16 cellular contexts compared by ENCODE assay signal in genomic region chr14:99758915-99759545, GRCh38. TPM values are rescaled to one million over a fixed set of nuclear protein-coding genes. Genes with fewer than 3 reads are reported as not detected.
DNase-seq lines count a peak whose midpoint lies in the region; ATAC-seq, FAIRE-seq and TF ChIP-seq lines count a peak whose summit lies in the region.
"Had no signal": no experiment of that assay in that cellular context is flagged by ENCODE, and none has a peak within 500 bp of the region (broad histone marks: within the 10 kb centered on the region; RNA-seq: fewer than 3 reads in every experiment).

No MANE protein-coding gene starts in this region.

- H3K27me3 ChIP-seq in AG04450 (ENCODE audit: control insufficient read depth, insufficient read depth, low read length) (no peaks in the 10 kb centered on the region), HUES6 (ENCODE audit: control insufficient read depth, insufficient read depth, low read length) (no peaks in the 10 kb centered on the region), endothelial cell of umbilical vein (ENCODE audit: control insufficient read depth in 2 of 2, insufficient read depth in 2 of 2, low read length in 2 of 2) (no peaks in the 10 kb centered on the region), neuronal stem cell (ENCODE audit: control insufficient read depth in 3 of 3, insufficient read depth in 3 of 3, low read depth in 1 of 3, low read length in 3 of 3) (peaks cover 0 to 4% (median 0%) of the 10 kb centered on the region in 3 experiments)
- H3K27me3 ChIP-seq: ovary had no signal

- H3K9ac ChIP-seq in HUES6 (ENCODE audit: low read length), result peak overlapping the region; percentile 7
- no peak overlapping the region for H3K9ac ChIP-seq in endothelial cell of umbilical vein (replicated peaks; ENCODE audit: extremely low read depth, insufficient read depth, low read length)
- no peak overlapping the region for H3K9ac ChIP-seq in neuronal stem cell (ENCODE audit: low read depth, low read length, poor library complexity)

- no peaks in the 10 kb centered on the region for H3K36me3 ChIP-seq in HUES6 (ENCODE audit: control insufficient read depth, insufficient read depth, low read length)
- no peaks in the 10 kb centered on the region for H3K36me3 ChIP-seq in endothelial cell of umbilical vein (ENCODE audit: control insufficient read depth in 2 of 2, extremely low read depth in 1 of 2, insufficient read depth in 2 of 2, low read length in 2 of 2)
- no peaks in the 10 kb centered on the region for H3K36me3 ChIP-seq in neuronal stem cell (replicated peaks in 1 of 2; ENCODE audit: control insufficient read depth in 2 of 2, insufficient read depth in 2 of 2, low read length in 2 of 2)
- H3K36me3 ChIP-seq: ovary had no signal

- no peak overlapping the region for H3K18ac ChIP-seq in neuronal stem cell (ENCODE audit: low read length)

- dilution Hi-C loops in endothelial cell of umbilical vein (cut with MboI; ENCODE audit: extremely low pct_ligation_motif_present, low sequenced_read_pairs), result no loop called here

- H3K9me3 ChIP-seq in AG04450 (ENCODE audit: control insufficient read depth, insufficient read depth, low read length) (no peaks in the 10 kb centered on the region; the same call in 1 of the 2 replicates), HUES6 (ENCODE audit: control insufficient read depth, insufficient read depth, low read depth, low read length) (no peaks in the 10 kb centered on the region), endothelial cell of umbilical vein (replicated peaks; ENCODE audit: control insufficient read depth, insufficient read depth, low read length) (no peaks in the 10 kb centered on the region), neuronal stem cell (replicated peaks in 1 of 2; ENCODE audit: control insufficient read depth in 2 of 2, insufficient read depth in 1 of 2, low read depth in 1 of 2, low read length in 2 of 2) (no peaks in the 10 kb centered on the region)
- H3K9me3 ChIP-seq: ovary, SK-N-SH had no signal

- no peak overlapping the region for H3K4me3 ChIP-seq in AG04450 (ENCODE audit: low read depth, low read length)
- H3K4me3 ChIP-seq in HUES6 (ENCODE audit: low read depth, low read length), result no peak overlapping the region
- H3K4me3 ChIP-seq in endothelial cell of umbilical vein (replicated peaks in 1 of 3; ENCODE audit: insufficient read depth in 1 of 3, low read depth in 1 of 3, low read length in 3 of 3), result no peak overlapping the region
- no peak overlapping the region for H3K4me3 ChIP-seq in neuronal stem cell (ENCODE audit: low read length in 2 of 2)
- H3K4me3 ChIP-seq in coronary artery, result no peak overlapping the region
- H3K4me3 ChIP-seq: ovary had no signal

- H3K27ac ChIP-seq in AG04450 (ENCODE audit: low read depth, low read length), result peak overlapping the region; percentile 84
- H3K27ac ChIP-seq in HUES6 (ENCODE audit: low read depth, low read length), result no peak overlapping the region
- peak overlapping the region; percentile 83 for H3K27ac ChIP-seq in endothelial cell of umbilical vein (ENCODE audit: insufficient read depth, low read depth, low read length)
- no peak overlapping the region for H3K27ac ChIP-seq in neuronal stem cell (replicated peaks; ENCODE audit: low read length)
- no peak overlapping the region for H3K27ac ChIP-seq in coronary artery
- H3K27ac ChIP-seq: ovary had no signal

- H3K23ac ChIP-seq in neuronal stem cell (ENCODE audit: low read depth, low read length, poor library complexity), result no peak overlapping the region

- H3K4ac ChIP-seq in neuronal stem cell (ENCODE audit: low read length), result no peak overlapping the region

- H3K14ac ChIP-seq in neuronal stem cell (ENCODE audit: low read length), result no peak overlapping the region

- POLR2A ChIA-PET in AG04450 (lab: Yijun Ruan, JAX) (interaction anchor here (1.0 to 2.3 kb wide), 6 partner anchors 13 to 121 kb away, joined by 3 to 18 read pairs (median 6); partner anchors contain the start of gene EML1), endothelial cell of umbilical vein (lab: Charles Lee) (no interaction called here)

- H2BK12ac ChIP-seq in neuronal stem cell (ENCODE audit: low read length), result no peak overlapping the region

- TF ChIP-seq POLR2A in endothelial cell of umbilical vein (IDR thresholded peaks at IDR 0.05; ENCODE audit: low read depth, low read length), result no peak

- no peak overlapping the region for H4K91ac ChIP-seq in neuronal stem cell (ENCODE audit: low read depth, low read length, poor library complexity)

- CTCF ChIA-PET in AG04450 (lab: Charles Lee) (interaction anchor here (0.8 to 1.0 kb wide), 2 partner anchors 22 to 141 kb away, joined by 3 to 4 read pairs; no protein-coding TSS in a partner anchor), endothelial cell of umbilical vein (lab: Charles Lee) (interaction anchor here (0.6 to 4.1 kb wide), 11 partner anchors 8 to 125 kb away, joined by 3 to 25 read pairs (median 7); partner anchors contain the start of gene EML1)

- no peak for TF ChIP-seq CTCF in AG04450 (IDR thresholded peaks at IDR 0.05; ENCODE audit: low read depth, low read length)
- no peak for TF ChIP-seq CTCF in endothelial cell of umbilical vein (IDR thresholded peaks at IDR 0.05; ENCODE audit: extremely low read depth in 1 of 2, insufficient read depth in 1 of 2, low read depth in 1 of 2, low read length in 2 of 2)
- TF ChIP-seq CTCF in coronary artery (IDR thresholded peaks at IDR 0.05), result no peak

- H2BK5ac ChIP-seq in neuronal stem cell (ENCODE audit: low read length), result no peak overlapping the region

- H2BK120ac ChIP-seq in neuronal stem cell (ENCODE audit: low read depth, low read length), result no peak overlapping the region

- H3K4me1 ChIP-seq in HUES6 (ENCODE audit: control insufficient read depth, insufficient read depth, low read length) (peaks cover 27% of the 10 kb centered on the region), endothelial cell of umbilical vein (ENCODE audit: control insufficient read depth, extremely low read depth, insufficient read depth, low read length) (peaks cover 53% of the 10 kb centered on the region), neuronal stem cell (ENCODE audit: control insufficient read depth in 2 of 2, insufficient read depth in 1 of 2, low read depth in 1 of 2, low read length in 2 of 2) (peaks cover 10 to 25% of the 10 kb centered on the region in 2 donors)

- H3K79me2 ChIP-seq in endothelial cell of umbilical vein (ENCODE audit: control insufficient read depth, insufficient read depth, low read length), result no peaks in the 10 kb centered on the region

- FAIRE-seq in endothelial cell of umbilical vein (lab: Jason Lieb, UNC), result no peak

- DNase-seq in AG04450 (ENCODE audit: low read depth, low spot score), result no peak
- no peak for DNase-seq in endothelial cell of umbilical vein (ENCODE audit: low read depth, low spot score)
- DNase-seq in neuronal stem cell (ENCODE audit: low spot score), result no peak
- DNase-seq in putamen (ENCODE audit: low spot score), result no peak
- DNase-seq in stimulated activated naive CD8-positive, alpha-beta T cell treated with anti-CD3 and anti-CD28 coated beads, Interleukin-15, Interleukin-2, amounts not matched to agents 100 U/mL and 50 U/mL, for 24 hours, result no peak
- DNase-seq in coronary artery (ENCODE audit: low spot score), result no peak
- DNase-seq: activated CD4-positive, alpha-beta T cell treated with anti-CD3 and anti-CD28 coated beads for 4 hours; CD8-positive, alpha-beta T cell; MM.1S; NCI-H2029 treated with DMSO at 0.1 percent for 48 hours; NCI-H510A treated with DMSO at 0.1 percent for 48 hours; ovary; SK-N-SH had no signal

- no TSS peak for BruUV-seq in endothelial cell of umbilical vein (replicated peaks; lab: Mats Ljungman, UMichigan)

- intact Hi-C loops in endothelial cell of umbilical vein (cut with micrococcal nuclease), result loop anchor here (1.0 to 10.0 kb wide), 4 partner anchors 7 to 626 kb away; no protein-coding TSS in a partner anchor

- no CpG with 5 or more reads among the region's 6 CpGs for WGBS in neuronal stem cell (ENCODE audit: extremely low coverage in 2 of 2, insufficient read length in 2 of 2, insufficient replicate concordance in 1 of 2), 2 donors

- peak overlapping the region; percentile 4 for H2AK5ac ChIP-seq in neuronal stem cell (ENCODE audit: low read depth, low read length)

- H3K9me1 ChIP-seq in endothelial cell of umbilical vein (replicated peaks; ENCODE audit: control insufficient read depth, extremely low read depth, insufficient read depth, low read length), result no peaks in the 10 kb centered on the region

- H3K4me2 ChIP-seq in endothelial cell of umbilical vein (ENCODE audit: insufficient read depth, low read length), result no peak overlapping the region
- no peak overlapping the region for H3K4me2 ChIP-seq in neuronal stem cell (ENCODE audit: insufficient read depth, low read length, poor library complexity, severe bottlenecking)

- H2AFZ ChIP-seq in endothelial cell of umbilical vein (ENCODE audit: low read depth, low read length) (no peak overlapping the region), neuronal stem cell (ENCODE audit: low read length) (peak overlapping the region; percentile 77)

- H2BK15ac ChIP-seq in neuronal stem cell (ENCODE audit: low read length), result no peak overlapping the region

- no peaks in the 10 kb centered on the region for H3K79me1 ChIP-seq in neuronal stem cell (ENCODE audit: low read depth, low read length)

- ATAC-seq in stimulated activated naive CD8-positive, alpha-beta T cell treated with anti-CD3 and anti-CD28 coated beads, Interleukin-15, Interleukin-2, amounts not matched to agents 100 U/mL and 50 U/mL, for 24 hours, result no peak
- ATAC-seq in GM21526 (IDR thresholded peaks at IDR 0.05; ENCODE audit: low FRiP score, unreplicated experiment), result no peak
- ATAC-seq: CD8-positive, alpha-beta T cell; stimulated activated memory B cell treated with anti-CD40 and anti-IgM and Interleukin-4, amounts not matched to agents 10 μg/mL and 1 μg/mL and 100 μg/mL, for 72 hours had no signal

- no peaks in the 10 kb centered on the region for H4K20me1 ChIP-seq in endothelial cell of umbilical vein (replicated peaks; ENCODE audit: control insufficient read depth, extremely low read depth, insufficient read depth, low read length)

- no peak overlapping the region for H4K8ac ChIP-seq in neuronal stem cell (ENCODE audit: low read depth, low read length)

TF ChIP-seq in endothelial cell of umbilical vein, 7 proteins besides CTCF, POLR2A, EP300 and RAD21 (continues in another document):
- no peak for TF ChIP-seq MYC (IDR thresholded peaks at IDR 0.05; ENCODE audit: low read depth, low read length)

RNA-seq across cellular contexts. Expression of gene EML1, which starts 34.2 kb away (rescaled TPM):
- polyA plus RNA-seq in AG04450 (2011; rRNA removed) (37.7 and 44.6 TPM in 2 replicates), endothelial cell of umbilical vein (20.7 and 22.9 TPM in 2 replicates)
- polyA minus RNA-seq in AG04450 (2011; rRNA and poly(A)+ RNA removed), result 92.9 and 138 TPM in 2 replicates
- total RNA-seq in endothelial cell of umbilical vein, result 33.0 and 47.8 TPM in 2 replicates
- polyA plus RNA-seq in endothelial cell of umbilical vein (2011; cell fraction: cytosol; rRNA removed), result 20.7 and 26.3 TPM in 2 replicates
- 39.6 TPM in 2 replicates for polyA plus RNA-seq in endothelial cell of umbilical vein (2011; cell fraction: nucleus; rRNA removed)
- polyA plus RNA-seq in endothelial cell of umbilical vein (2012), result 27.4 and 29.7 TPM in 2 replicates
- polyA minus RNA-seq in endothelial cell of umbilical vein, result 102 and 113 TPM in 2 replicates
- polyA minus RNA-seq in endothelial cell of umbilical vein (2011; cell fraction: cytosol; rRNA and poly(A)+ RNA removed), result 14.7 TPM
- polyA minus RNA-seq in endothelial cell of umbilical vein (2011; cell fraction: nucleus; rRNA and poly(A)+ RNA removed), result 64.9 and 76.5 TPM in 2 replicates
- 17.5 TPM for polyA plus RNA-seq in neuronal stem cell (2013, experiment 1 of 2)
- polyA plus RNA-seq in neuronal stem cell (2013, experiment 2 of 2), result 17.5 TPM
- total RNA-seq: CD8-positive, alpha-beta T cell had no signal

Comparison
In these comparisons a context has a peak if more than half of its experiments do, and no peak if none do; other contexts are left out.
1. H3K27ac ChIP-seq: peak in AG04450 (single experiment) and endothelial cell of umbilical vein (single experiment); none in HUES6 (single experiment), neuronal stem cell (single experiment) and coronary artery (0 of 2).